9 cellular contexts compared by ENCODE assay signal in the genomic region with DNA sequence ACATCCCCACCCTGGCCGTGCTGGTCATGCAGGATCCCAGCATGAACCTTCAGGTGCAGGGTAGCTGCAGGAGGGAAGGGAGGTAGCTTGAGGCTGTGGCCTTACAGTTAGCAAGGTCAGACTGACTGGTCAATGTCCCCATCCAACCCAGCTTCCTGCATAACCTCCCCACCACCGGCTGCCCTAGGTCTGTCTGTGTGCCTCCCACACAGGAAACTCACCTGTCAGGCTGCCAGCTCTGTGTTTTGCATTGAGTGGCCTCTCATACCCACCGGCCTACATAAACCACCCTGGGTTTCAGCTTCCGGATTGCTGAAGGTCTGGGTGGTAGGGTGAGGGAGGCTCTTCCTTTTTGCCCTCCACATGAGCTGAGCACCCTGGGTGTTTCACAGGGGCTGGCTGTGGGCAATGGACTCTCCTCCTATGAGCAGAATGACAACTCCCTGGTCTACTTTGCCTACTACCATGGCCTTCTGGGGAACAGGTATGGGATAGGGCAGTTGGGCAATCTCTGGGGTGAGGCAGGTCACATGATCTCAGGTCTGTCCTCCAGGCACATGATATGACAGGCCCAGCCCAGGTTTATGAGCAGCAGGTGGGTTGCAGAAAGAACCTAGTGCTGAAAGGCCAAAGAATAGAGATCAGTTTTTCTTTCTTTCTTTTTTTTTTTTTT. TPM values are rescaled to one million over a fixed set of nuclear protein-coding genes. Genes with fewer than 3 reads are reported as not detected.
DNase-seq lines count a peak whose midpoint lies in the region; ATAC-seq, FAIRE-seq and TF ChIP-seq lines count a peak whose summit lies in the region.
"Had no signal": no experiment of that assay in that cellular context is flagged by ENCODE, and none has a peak within 500 bp of the region (broad histone marks: within the 10 kb centered on the region; RNA-seq: fewer than 3 reads in every experiment).

No MANE protein-coding gene starts in this region.

- no peak overlapping the region for H3K27ac ChIP-seq in K562 (ENCODE audit: extremely low read depth, low read depth, low read length)
- H3K27ac ChIP-seq: pancreas had no signal

- peaks cover 7% of the 10 kb centered on the region; the same call in 1 of the 3 replicates for H3K79me2 ChIP-seq in K562 (ENCODE audit: control insufficient read depth, insufficient read depth, low read length)

- intact Hi-C loops in Calu3 (cut with micrococcal nuclease; ENCODE audit: unreplicated experiment) (no loop called here), K562 (cut with micrococcal nuclease) (loop anchor here (5.0 kb wide), 1 partner anchor 69 kb away; no protein-coding TSS in a partner anchor), natural killer cell (cut with micrococcal nuclease) (no loop called here)

- no peak overlapping the region for H3K27ac Mint-ChIP-seq in Calu3 (ENCODE audit: unreplicated experiment)
- peak overlapping the region; percentile 57 to 88 for H3K27ac Mint-ChIP-seq in natural killer cell

- CTCF ChIA-PET in Calu3 (lab: Charles Lee): interaction anchor here (0.6 to 1.4 kb wide), 6 partner anchors 12 to 863 kb away, joined by 3 to 4 read pairs (median 3); a partner anchor contains a TSS
- CTCF ChIA-PET in K562 (lab: Yijun Ruan, JAX; ENCODE audit: low intra/inter-chr PET ratio): interaction anchor here (0.6 to 2.7 kb wide), 2 partner anchors 70 to 94 kb away, joined by 3 to 9 read pairs; no protein-coding TSS in a partner anchor

- TF ChIP-seq RAD21 in K562 (CRISPR knock-in tag; conservative IDR thresholded peaks at IDR 0.05 in 1 of 2, IDR thresholded peaks at IDR 0.05 in 1 of 2): no peak

- peak overlapping the region in 1 of 2 experiments; percentile 14; a peak in 1 of 4 replicates for H3K9ac ChIP-seq in K562 (ENCODE audit: insufficient read depth in 1 of 2, low read depth in 2 of 2, low read length in 2 of 2)

- BruUV-seq in Calu3 (replicated peaks; lab: Mats Ljungman, UMichigan): no TSS peak
- no TSS peak for BruUV-seq in K562 (replicated peaks; lab: Mats Ljungman, UMichigan)

- H3K4me3 ChIP-seq in NB4 (ENCODE audit: low read depth, low read length) (peak overlapping the region; percentile 74), K562 (no peak overlapping the region)

- no peaks in the 10 kb centered on the region for H3K9me1 ChIP-seq in K562 (ENCODE audit: control insufficient read depth, insufficient read depth, low read length)

- DNase-seq in Calu3 (no peak), NB4 (ENCODE audit: low read depth) (peak; percentile 44), K562 (ENCODE audit: extremely low read depth in 1 of 4, low spot score in 3 of 4) (no peak), natural killer cell (no peak), DMS79 treated with DMSO at 0.1 percent for 48 hours (lab: John Stamatoyannopoulos, UW) (no peak), occipital lobe (lab: John Stamatoyannopoulos, UW) (no peak), NCI-H2227 treated with DMSO at 0.1 percent for 48 hours (lab: John Stamatoyannopoulos, UW) (no peak)

- H4K20me1 ChIP-seq in K562 (replicated peaks; ENCODE audit: control insufficient read depth, insufficient read depth, low read length): no peaks in the 10 kb centered on the region

- no peak for FAIRE-seq in K562 (lab: Jason Lieb, UNC)
- FAIRE-seq: pancreas had no signal

- TF ChIP-seq EP300 in K562 (IDR thresholded peaks at IDR 0.05; ENCODE audit: low read length): no peak

- no peaks in the 10 kb centered on the region for H3K9me3 Mint-ChIP-seq in Calu3 (ENCODE audit: low read depth, unreplicated experiment)
- H3K9me3 Mint-ChIP-seq in natural killer cell: no peaks in the 10 kb centered on the region

- POLR2A ChIA-PET in K562 (lab: Yijun Ruan, JAX): interaction anchor here (0.6 to 3.3 kb wide), 9 partner anchors 8 to 77 kb away, joined by 3 to 13 read pairs (median 6); a partner anchor contains a TSS

- H3K27me3 Mint-ChIP-seq in Calu3 (ENCODE audit: unreplicated experiment) (no peaks in the 10 kb centered on the region), natural killer cell (ENCODE audit: low read depth in 2 of 2) (no peaks in the 10 kb centered on the region)

- no peak overlapping the region for H3K4me2 ChIP-seq in K562 (ENCODE audit: insufficient read depth, low read length)

- H3K9me3 ChIP-seq in K562 (replicated peaks; ENCODE audit: control insufficient read depth, insufficient read depth, low read depth, low read length): no peaks in the 10 kb centered on the region
- H3K9me3 ChIP-seq: pancreas had no signal

- no peak for TF ChIP-seq POLR2A in NB4 (IDR thresholded peaks at IDR 0.05; ENCODE audit: extremely low read depth, insufficient read length)
- TF ChIP-seq POLR2A in K562 (conservative IDR thresholded peaks at IDR 0.05): no peak

- no peaks in the 10 kb centered on the region for H3K27me3 ChIP-seq in K562 (ENCODE audit: control insufficient read depth in 2 of 2, insufficient read depth in 2 of 2, low read length in 2 of 2)
- H3K27me3 ChIP-seq: pancreas had no signal

- peaks cover 43% of the 10 kb centered on the region; the same call in 2 of the 3 replicates for H3K36me3 ChIP-seq in K562 (ENCODE audit: control insufficient read depth, insufficient read depth, low read length)

- H3K4me1 Mint-ChIP-seq in Calu3 (ENCODE audit: low read depth, unreplicated experiment) (peaks cover 9% of the 10 kb centered on the region), natural killer cell (peaks cover 5 to 24% of the 10 kb centered on the region in 2 donors)

- in situ Hi-C loops in K562 (cut with MboI): no loop called here

- H3K4me1 ChIP-seq in K562 (replicated peaks in 1 of 2; ENCODE audit: control insufficient read depth in 2 of 2, insufficient read depth in 2 of 2, low read length in 2 of 2): peaks cover 7 to 30% of the 10 kb centered on the region in 2 experiments

- ATAC-seq in K562 (no peak), natural killer cell (no peak), GM21528 (IDR thresholded peaks at IDR 0.05; ENCODE audit: low FRiP score, unreplicated experiment) (no peak)

- WGBS in K562 (ENCODE audit: insufficient coverage, low coverage, missing lambda C conversion rate): 72% methylated on average over 4 of the region's 4 CpGs

- H3K4me3 Mint-ChIP-seq in Calu3 (ENCODE audit: low read depth, unreplicated experiment) (peak overlapping the region; percentile 97), natural killer cell (peak overlapping the region; percentile 79)

- TF ChIP-seq CTCF in Calu3 (IDR thresholded peaks at IDR 0.05; ENCODE audit: unreplicated experiment) (no peak), NB4 (IDR thresholded peaks at IDR 0.05; ENCODE audit: low read depth, low read length) (no peak), K562 (IDR thresholded peaks at IDR 0.05 in 2 of 3, conservative IDR thresholded peaks at IDR 0.05 in 1 of 3; ENCODE audit: insufficient read depth in 2 of 3, low read depth in 1 of 3, low read length in 3 of 3) (no peak), natural killer cell (IDR thresholded peaks at IDR 0.05) (no peak)

- H3K36me3 Mint-ChIP-seq in Calu3 (ENCODE audit: insufficient read depth, unreplicated experiment) (peaks cover 38% of the 10 kb centered on the region), natural killer cell (no peaks in the 10 kb centered on the region)

- H2AFZ ChIP-seq in K562 (ENCODE audit: low read depth, low read length): no peak overlapping the region

RNA-seq across cellular contexts. Expression of a gene that starts 1.8 kb away (rescaled TPM):
- total RNA-seq in Calu3 (2022): 164 and 201 TPM in 2 replicates
- 129 and 346 TPM in 2 replicates for total RNA-seq in K562 (2011; cell fraction: chromatin; rRNA removed; ENCODE audit: low replicate concordance)
- 275 and 312 TPM in 2 replicates for total RNA-seq in K562 (2011; cell fraction: nucleolus; rRNA removed)
- 187 and 194 TPM in 2 replicates for total RNA-seq in K562 (2011; cell fraction: nucleoplasm; rRNA removed)
- 26.0 and 30.5 TPM in 2 replicates for total RNA-seq in K562 (2014; rRNA removed)
- total RNA-seq in K562 (2014; rRNA removed; fragmentation: Illumina TruSeq; extraction: Trizol): 16.1 and 21.2 TPM in 2 replicates
- total RNA-seq in K562 (2015; rRNA removed; fragmentation: Illumina TruSeq; extraction: Trizol): 40.5 and 42.9 TPM in 2 replicates
- total RNA-seq in K562 (2021): 51.9 and 53.0 TPM in 2 replicates
- 28.3 and 44.7 TPM in 2 replicates for polyA plus RNA-seq in K562 (2011; rRNA removed)
- 54.6 and 66.3 TPM in 2 replicates for polyA plus RNA-seq in K562 (2011; cell fraction: cytosol; rRNA removed)
- polyA plus RNA-seq in K562 (2011; cell fraction: nucleus; rRNA removed): 192 and 235 TPM in 2 replicates
- 60.5 and 80.5 TPM in 2 replicates for polyA plus RNA-seq in K562 (2012)
- 60.3 and 61.7 TPM in 2 replicates for polyA plus RNA-seq in K562 (2014; fragmentation: Illumina TruSeq; extraction: Trizol)
- polyA plus RNA-seq in K562 (2014; fragmentation: Nextera tagmentation; extraction: Ambion mirVana): 10 to 100 TPM in 1 of 2 experiments, 1 to 10 TPM in 1; 8.8 to 12.4 TPM
- polyA plus RNA-seq in K562 (2014; rRNA removed): 47.8 and 51.2 TPM in 2 replicates
- polyA minus RNA-seq in K562 (2011; rRNA and poly(A)+ RNA removed): 32.6 and 38.8 TPM in 2 replicates
- polyA minus RNA-seq in K562 (2011; cell fraction: cytosol; rRNA and poly(A)+ RNA removed): 32.9 and 38.3 TPM in 2 replicates
- 74.4 and 74.6 TPM in 2 replicates for polyA minus RNA-seq in K562 (2011; cell fraction: nucleus; rRNA and poly(A)+ RNA removed)
- total RNA-seq in natural killer cell: 100 to 1,000 TPM in 1 of 3 donors, 10 to 100 TPM in 2; 72.8 to 108 (median 86.8) TPM
- 15.8 TPM for total RNA-seq in occipital lobe

RNA-seq across cellular contexts. Expression of a gene that starts 2.0 kb away (rescaled TPM):
- 6.8 and 8.3 TPM in 2 replicates for total RNA-seq in Calu3 (2022)
- 0.69 and 3.4 TPM in 2 replicates for total RNA-seq in K562 (2011; cell fraction: chromatin; rRNA removed; ENCODE audit: low replicate concordance)
- 3.7 and 4.2 TPM in 2 replicates for total RNA-seq in K562 (2011; cell fraction: nucleolus; rRNA removed)
- 1.5 and 1.8 TPM in 2 replicates for total RNA-seq in K562 (2011; cell fraction: nucleoplasm; rRNA removed)
- 1.5 and 1.7 TPM in 2 replicates for total RNA-seq in K562 (2014; rRNA removed)
- not detected in 2 replicates for total RNA-seq in K562 (2014; rRNA removed; fragmentation: Illumina TruSeq; extraction: Trizol)
- 0.54 and 0.72 TPM in 2 replicates for total RNA-seq in K562 (2015; rRNA removed; fragmentation: Illumina TruSeq; extraction: Trizol)
- 1.2 and 1.9 TPM in 2 replicates for total RNA-seq in K562 (2021)
- 0.22 and 0.83 TPM in 2 replicates for polyA plus RNA-seq in K562 (2011; rRNA removed)
- 0.59 and 1.2 TPM in 2 replicates for polyA plus RNA-seq in K562 (2011; cell fraction: cytosol; rRNA removed)
- 1.7 and 2.3 TPM in 2 replicates for polyA plus RNA-seq in K562 (2011; cell fraction: nucleus; rRNA removed)
- polyA plus RNA-seq in K562 (2012): 0.81 and 2.2 TPM in 2 replicates
- 0.46 and 0.61 TPM in 2 replicates for polyA plus RNA-seq in K562 (2014; fragmentation: Illumina TruSeq; extraction: Trizol)
- polyA plus RNA-seq in K562 (2014; fragmentation: Nextera tagmentation; extraction: Ambion mirVana): under 1 TPM; 0.30 to 0.32 TPM
- polyA plus RNA-seq in K562 (2014; rRNA removed): 1.0 and 1.1 TPM in 2 replicates
- 0.72 TPM in 1 of 2 replicates, not detected in the other for polyA minus RNA-seq in K562 (2011; rRNA and poly(A)+ RNA removed)
- not detected in 2 replicates for polyA minus RNA-seq in K562 (2011; cell fraction: cytosol; rRNA and poly(A)+ RNA removed)
- 2.3 and 3.1 TPM in 2 replicates for polyA minus RNA-seq in K562 (2011; cell fraction: nucleus; rRNA and poly(A)+ RNA removed)
- 1 to 10 TPM in 2 of 3 donors, under 1 TPM in 1; 0.89 to 1.4 (median 1.4) TPM for total RNA-seq in natural killer cell
- 2.8 TPM for total RNA-seq in occipital lobe

RNA-seq across cellular contexts. Expression of a gene that starts 5.5 kb away (rescaled TPM):
- total RNA-seq in Calu3 (2022) (3.8 and 5.8 TPM in 2 replicates), K562 (2014; rRNA removed) (0.68 and 1.4 TPM in 2 replicates), K562 (2014; rRNA removed; fragmentation: Illumina TruSeq; extraction: Trizol) (not detected in 2 replicates), K562 (2015; rRNA removed; fragmentation: Illumina TruSeq; extraction: Trizol) (0.22 and 0.45 TPM in 2 replicates), K562 (2021) (0.49 and 0.95 TPM in 2 replicates), natural killer cell (1 to 10 TPM in 1 of 3 donors, not detected in 2; 1.2 TPM), occipital lobe (1.7 TPM)
- total RNA-seq in K562 (2011; cell fraction: chromatin; rRNA removed; ENCODE audit: low replicate concordance): 1.9 TPM in 1 of 2 replicates, not detected in the other
- 1.6 and 2.2 TPM in 2 replicates for total RNA-seq in K562 (2011; cell fraction: nucleolus; rRNA removed)
- 1.2 and 1.6 TPM in 2 replicates for total RNA-seq in K562 (2011; cell fraction: nucleoplasm; rRNA removed)
- polyA plus RNA-seq in K562 (2011; rRNA removed) (0.21 and 0.53 TPM in 2 replicates), K562 (2014; fragmentation: Illumina TruSeq; extraction: Trizol) (0.39 and 0.42 TPM in 2 replicates), K562 (2014; fragmentation: Nextera tagmentation; extraction: Ambion mirVana) (not detected), K562 (2014; rRNA removed) (0.63 and 0.73 TPM in 2 replicates)
- polyA plus RNA-seq in K562 (2011; cell fraction: cytosol; rRNA removed): 0.38 and 0.48 TPM in 2 replicates
- 1.3 and 1.8 TPM in 2 replicates for polyA plus RNA-seq in K562 (2011; cell fraction: nucleus; rRNA removed)
- polyA plus RNA-seq in K562 (2012): 0.57 and 0.84 TPM in 2 replicates
- polyA minus RNA-seq in K562 (2011; rRNA and poly(A)+ RNA removed): not detected in 2 replicates
- polyA minus RNA-seq in K562 (2011; cell fraction: cytosol; rRNA and poly(A)+ RNA removed): not detected in 2 replicates
- polyA minus RNA-seq in K562 (2011; cell fraction: nucleus; rRNA and poly(A)+ RNA removed): 0.67 TPM in 1 of 2 replicates, not detected in the other

RNA-seq across cellular contexts. Expression of a gene that starts 11.9 kb away (rescaled TPM):
- 20.2 and 20.5 TPM in 2 replicates for total RNA-seq in Calu3 (2022)
- total RNA-seq in K562 (2011; cell fraction: chromatin; rRNA removed; ENCODE audit: low replicate concordance): 14.3 and 28.8 TPM in 2 replicates
- total RNA-seq in K562 (2011; cell fraction: nucleolus; rRNA removed): 16.2 and 16.7 TPM in 2 replicates
- total RNA-seq in K562 (2011; cell fraction: nucleoplasm; rRNA removed): 19.3 and 20.7 TPM in 2 replicates
- total RNA-seq in K562 (2014; rRNA removed): 11.6 and 14.1 TPM in 2 replicates
- total RNA-seq in K562 (2014; rRNA removed; fragmentation: Illumina TruSeq; extraction: Trizol): 9.0 and 9.5 TPM in 2 replicates
- total RNA-seq in K562 (2015; rRNA removed; fragmentation: Illumina TruSeq; extraction: Trizol): 11.2 and 11.7 TPM in 2 replicates
- total RNA-seq in K562 (2021): 13.8 and 15.6 TPM in 2 replicates
- polyA plus RNA-seq in K562 (2011; rRNA removed): 7.4 and 12.1 TPM in 2 replicates
- 14.1 and 15.5 TPM in 2 replicates for polyA plus RNA-seq in K562 (2011; cell fraction: cytosol; rRNA removed)
- polyA plus RNA-seq in K562 (2011; cell fraction: nucleus; rRNA removed): 21.0 and 32.5 TPM in 2 replicates
- 10.9 and 13.6 TPM in 2 replicates for polyA plus RNA-seq in K562 (2012)
- polyA plus RNA-seq in K562 (2014; fragmentation: Illumina TruSeq; extraction: Trizol): 13.7 and 14.7 TPM in 2 replicates
- 1 to 10 TPM; 2.5 to 3.1 TPM for polyA plus RNA-seq in K562 (2014; fragmentation: Nextera tagmentation; extraction: Ambion mirVana)
- polyA plus RNA-seq in K562 (2014; rRNA removed): 7.0 and 7.3 TPM in 2 replicates
- 18.4 and 23.1 TPM in 2 replicates for polyA minus RNA-seq in K562 (2011; rRNA and poly(A)+ RNA removed)
- polyA minus RNA-seq in K562 (2011; cell fraction: cytosol; rRNA and poly(A)+ RNA removed): 16.7 and 17.3 TPM in 2 replicates
- polyA minus RNA-seq in K562 (2011; cell fraction: nucleus; rRNA and poly(A)+ RNA removed): 7.1 and 12.0 TPM in 2 replicates
- total RNA-seq in natural killer cell: 1 to 10 TPM in 1 of 3 donors, under 1 TPM in 2; 0.59 to 2.4 (median 0.89) TPM
- total RNA-seq in occipital lobe: 5.5 TPM

RNA-seq across cellular contexts. Expression of a gene that starts 19.0 kb away (rescaled TPM):
- total RNA-seq in Calu3 (2022) (1.4 and 1.6 TPM in 2 replicates), K562 (2014; rRNA removed) (18.6 and 28.2 TPM in 2 replicates), K562 (2014; rRNA removed; fragmentation: Illumina TruSeq; extraction: Trizol) (5.5 and 9.1 TPM in 2 replicates), K562 (2015; rRNA removed; fragmentation: Illumina TruSeq; extraction: Trizol) (16.8 and 17.6 TPM in 2 replicates), K562 (2021) (28.7 and 29.3 TPM in 2 replicates), natural killer cell (1 to 10 TPM in 2 of 3 donors, under 1 TPM in 1; 0.63 to 3.5 (median 3.2) TPM), occipital lobe (19.0 TPM)
- total RNA-seq in K562 (2011; cell fraction: chromatin; rRNA removed; ENCODE audit: low replicate concordance): 8.2 and 29.4 TPM in 2 replicates
- total RNA-seq in K562 (2011; cell fraction: nucleolus; rRNA removed): 32.4 and 37.9 TPM in 2 replicates
- 20.8 and 24.0 TPM in 2 replicates for total RNA-seq in K562 (2011; cell fraction: nucleoplasm; rRNA removed)
- polyA plus RNA-seq in K562 (2011; rRNA removed) (12.2 and 24.1 TPM in 2 replicates), K562 (2014; fragmentation: Illumina TruSeq; extraction: Trizol) (25.8 and 26.5 TPM in 2 replicates), K562 (2014; fragmentation: Nextera tagmentation; extraction: Ambion mirVana) (1 to 10 TPM; 2.8 to 6.6 TPM), K562 (2014; rRNA removed) (24.5 and 25.6 TPM in 2 replicates)
- 41.5 and 45.1 TPM in 2 replicates for polyA plus RNA-seq in K562 (2011; cell fraction: cytosol; rRNA removed)
- polyA plus RNA-seq in K562 (2011; cell fraction: nucleus; rRNA removed): 26.5 and 28.2 TPM in 2 replicates
- 30.0 and 78.8 TPM in 2 replicates for polyA plus RNA-seq in K562 (2012)
- 8.0 and 8.4 TPM in 2 replicates for polyA minus RNA-seq in K562 (2011; rRNA and poly(A)+ RNA removed)
- 11.8 and 17.6 TPM in 2 replicates for polyA minus RNA-seq in K562 (2011; cell fraction: cytosol; rRNA and poly(A)+ RNA removed)
- polyA minus RNA-seq in K562 (2011; cell fraction: nucleus; rRNA and poly(A)+ RNA removed): 8.2 and 11.1 TPM in 2 replicates
